In genomic region chr10:97445722-97446639, GRCh38 we compare ENCODE assay signal across 8 cellular contexts. TPM values are rescaled to one million over a fixed set of nuclear protein-coding genes. Genes with fewer than 3 reads are reported as not detected.
DNase-seq lines count a peak whose midpoint lies in the region; ATAC-seq, FAIRE-seq and TF ChIP-seq lines count a peak whose summit lies in the region.

Gene EXOSC1 (minus strand): TSS chr10:97446006. CDS start chr10:97445985, 21 bp downstream.
Gene ZDHHC16 (plus strand): TSS chr10:97446175. CDS start chr10:97451676, 5,501 bp downstream.

- peak; percentile 92 for ATAC-seq in HG03457 (IDR thresholded peaks at IDR 0.05; ENCODE audit: unreplicated experiment)

- DNase-seq in BE2C = peak; percentile 92
- peak; percentile 97 for DNase-seq in GM19239 (ENCODE audit: insufficient read length, low spot score)
- peak; percentile 46 for DNase-seq in NCI-H524 treated with DMSO at 0.1 percent for 48 hours (lab: John Stamatoyannopoulos, UW)
- peak; percentile 91 to 92 for DNase-seq in activated CD4-positive, alpha-beta T cell treated with anti-CD3 and anti-CD28 coated beads for 4 hours
- DNase-seq in kidney tubule cell (ENCODE audit: low spot score) = peak; percentile 97
- DNase-seq in stimulated activated CD4-positive, alpha-beta T cell treated with anti-CD3 and anti-CD28 coated beads, Interleukin-1b, Interleukin-23, amount 100 ng/mL, for 24 hours (ENCODE audit: low read depth in 4 of 4, low spot score in 1 of 4) = peak; percentile 76 to 93 (median 86)

- no peaks in the 10 kb centered on the region for H3K4me1 ChIP-seq in BE2C

- peaks cover 10% of the 10 kb centered on the region for H3K36me3 ChIP-seq in BE2C

- peak within 1 kb of the TSS; percentile 100 for H3K4me3 ChIP-seq in BE2C (ENCODE audit: low read depth, low read length)

- no peaks in the 10 kb centered on the region for H3K9me3 ChIP-seq in BE2C

- H3K27ac ChIP-seq in cingulate gyrus (ENCODE audit: low read depth, low read length) = peak within 1 kb of the TSS; percentile 32

- peak; percentile 99 for FAIRE-seq in GM19239 (lab: Jason Lieb, UNC)

- peak; percentile 11; the same call in 1 of the 2 replicates for TF ChIP-seq CTCF in BE2C (IDR thresholded peaks at IDR 0.05; ENCODE audit: low read depth, low read length)

- no peaks in the 10 kb centered on the region for H3K27me3 ChIP-seq in BE2C

RNA-seq across cellular contexts. Expression of gene EXOSC1, which starts in this region (rescaled TPM):
- 69.9 TPM for polyA plus RNA-seq in BE2C (2012; ENCODE audit: insufficient read depth, insufficient read length, low read depth)

RNA-seq across cellular contexts. Expression of gene ZDHHC16, which starts in this region (rescaled TPM):
- polyA plus RNA-seq in BE2C (2012; ENCODE audit: insufficient read depth, insufficient read length, low read depth) = 18.8 TPM

Comparison
In these comparisons a context has a peak if more than half of its experiments do, and no peak if none do; other contexts are left out.
1. Peak in every context shown above with its lines: DNase-seq, ATAC-seq, H3K4me3 ChIP-seq and H3K27ac ChIP-seq.
2. DNase-seq: peak in every context shown above with its lines; median percentile 97 in GM19239; 97 in kidney tubule cell; 92 in BE2C; 92 in activated CD4-positive, alpha-beta T cell treated with anti-CD3 and anti-CD28 coated beads for 4 hours; 86 in stimulated activated CD4-positive, alpha-beta T cell treated with anti-CD3 and anti-CD28 coated beads, Interleukin-1b, Interleukin-23, amount 100 ng/mL, for 24 hours; 46 in NCI-H524 treated with DMSO at 0.1 percent for 48 hours.